ENCODE assay signal across 8 cellular contexts in genomic region chr14:21072102-21072501, GRCh38. TPM values are rescaled to one million over a fixed set of nuclear protein-coding genes. Genes with fewer than 3 reads are reported as not detected.
DNase-seq lines count a peak whose midpoint lies in the region; ATAC-seq and TF ChIP-seq lines count a peak whose summit lies in the region.

No MANE protein-coding gene starts in this region.

- peaks cover 48% of the 10 kb centered on the region for H3K79me2 ChIP-seq in smooth muscle cell (ENCODE audit: low read depth)

- intact Hi-C loops in A673 (cut with micrococcal nuclease; ENCODE audit: unreplicated experiment) = no loop called here
- intact Hi-C loops in right cardiac atrium (cut with DNase I) = no loop called here

- CTCF ChIA-PET in A673 (lab: Charles Lee) = interaction anchor here (0.8 to 2.5 kb wide), 8 partner anchors 15 to 57 kb away, joined by 3 to 29 read pairs (median 15); no protein-coding TSS in a partner anchor

- TSS peak; percentile 59 for BruUV-seq in A673 (replicated peaks; lab: Mats Ljungman, UMichigan)

- peak overlapping the region; percentile 90 for H3K27ac ChIP-seq in A673 (ENCODE audit: low read depth, low read length, poor library complexity, severe bottlenecking)
- peak overlapping the region; percentile 90 for H3K27ac ChIP-seq in HUES64 (ENCODE audit: low read depth, low read length)
- peak overlapping the region; percentile 51 for H3K27ac ChIP-seq in right cardiac atrium (ENCODE audit: low read length)
- peak overlapping the region; percentile 93 for H3K27ac ChIP-seq in smooth muscle cell (ENCODE audit: low read depth)

- H3K9me3 ChIP-seq in A673 (ENCODE audit: low read depth, low read length, poor library complexity, severe bottlenecking) = no peaks in the 10 kb centered on the region
- H3K9me3 ChIP-seq in HUES64 (ENCODE audit: insufficient read depth, low read depth, low read length) = no peaks in the 10 kb centered on the region
- H3K9me3 ChIP-seq in adipocyte (ENCODE audit: control insufficient read depth, low read length) = no peaks in the 10 kb centered on the region
- no peaks in the 10 kb centered on the region for H3K9me3 ChIP-seq in right cardiac atrium (ENCODE audit: control insufficient read depth, low read length)
- H3K9me3 ChIP-seq in smooth muscle cell (replicated peaks; ENCODE audit: low read depth) = no peaks in the 10 kb centered on the region

- peak; percentile 74 for DNase-seq in A673 (ENCODE audit: low spot score)
- peak; percentile 88 for DNase-seq in adipocyte (ENCODE audit: low read depth)
- peak in 1 of 3 donors; percentile 50 for DNase-seq in right cardiac atrium
- DNase-seq in smooth muscle cell (lab: John Stamatoyannopoulos, UW; ENCODE audit: unreplicated experiment) = no peak
- no peak for DNase-seq in NCI-H524 (lab: John Stamatoyannopoulos, UW)

- H3K27me3 ChIP-seq in A673 (replicated peaks; ENCODE audit: insufficient read depth, low read depth, low read length, poor library complexity) (no peaks in the 10 kb centered on the region), HUES64 (ENCODE audit: insufficient read depth, low read length) (peaks cover 16% of the 10 kb centered on the region), adipocyte (replicated peaks; ENCODE audit: control insufficient read depth, insufficient read depth, low read length) (no peaks in the 10 kb centered on the region), right cardiac atrium (ENCODE audit: control insufficient read depth, insufficient read depth) (no peaks in the 10 kb centered on the region), smooth muscle cell (ENCODE audit: low read depth) (no peaks in the 10 kb centered on the region)

- H2AFZ ChIP-seq in smooth muscle cell (ENCODE audit: low read depth) = no peak overlapping the region

- H3K9ac ChIP-seq in HUES64 (ENCODE audit: low read depth, low read length) (peak overlapping the region; percentile 37; the same call in 1 of the 2 replicates), adipocyte (ENCODE audit: low read length) (peak overlapping the region; percentile 98), smooth muscle cell (ENCODE audit: low read depth) (peak overlapping the region; percentile 91)

- POLR2A ChIA-PET in A673 (lab: Charles Lee; ENCODE audit: low non-redundant PET) = interaction anchor here (0.5 to 1.6 kb wide), 5 partner anchors 18 to 312 kb away, joined by 5 to 15 read pairs (median 8); no protein-coding TSS in a partner anchor

- H3F3A ChIP-seq in smooth muscle cell (ENCODE audit: low read depth) = peaks cover 26% of the 10 kb centered on the region

- peaks cover 41% of the 10 kb centered on the region for H3K36me3 ChIP-seq in A673 (ENCODE audit: insufficient read depth, low read length, poor library complexity, severe bottlenecking)
- peaks cover 48% of the 10 kb centered on the region for H3K36me3 ChIP-seq in HUES64 (ENCODE audit: insufficient read depth, low read length)
- peaks cover 44% of the 10 kb centered on the region for H3K36me3 ChIP-seq in adipocyte (ENCODE audit: control insufficient read depth, insufficient read depth, low read length, severe bottlenecking)
- peaks cover 10% of the 10 kb centered on the region for H3K36me3 ChIP-seq in smooth muscle cell (ENCODE audit: low read depth)

- H3K4me1 ChIP-seq in A673 (ENCODE audit: insufficient read depth, low read length, poor library complexity, severe bottlenecking) (peaks cover 27% of the 10 kb centered on the region), HUES64 (ENCODE audit: insufficient read depth, low read length) (peaks cover 14% of the 10 kb centered on the region), adipocyte (ENCODE audit: control insufficient read depth, insufficient read depth, low read length) (peaks cover 32% of the 10 kb centered on the region), right cardiac atrium (ENCODE audit: control insufficient read depth, insufficient read depth, low read length) (peaks cover 3% of the 10 kb centered on the region), smooth muscle cell (ENCODE audit: low read depth) (peaks cover 25% of the 10 kb centered on the region)

- peak overlapping the region; percentile 99 for H3K4me2 ChIP-seq in smooth muscle cell

- peaks cover 38% of the 10 kb centered on the region for H4K20me1 ChIP-seq in smooth muscle cell (ENCODE audit: low read depth)

- no peak for TF ChIP-seq CTCF in A673 (conservative IDR thresholded peaks at IDR 0.05; ENCODE audit: low read depth, low read length)
- no peak for TF ChIP-seq CTCF in smooth muscle cell (IDR thresholded peaks at IDR 0.05; ENCODE audit: borderline replicate concordance, insufficient read depth, poor library complexity, severe bottlenecking)

- H3K4me3 ChIP-seq in A673 (ENCODE audit: low read depth, low read length, poor library complexity, severe bottlenecking) (peak overlapping the region; percentile 98), HUES64 (ENCODE audit: low read length) (peak overlapping the region; percentile 80), adipocyte (ENCODE audit: low read length) (peak overlapping the region; percentile 87), right cardiac atrium (ENCODE audit: low read length) (peak overlapping the region; percentile 70), smooth muscle cell (peak overlapping the region; percentile 88)

- WGBS in HUES64 = 27% methylated on average over 4 of the region's 4 CpGs
- 25% methylated on average over 4 of the region's 4 CpGs for WGBS in right cardiac atrium
- WGBS in smooth muscle cell (ENCODE audit: low lambda C conversion rate) = 6% methylated on average over 4 of the region's 4 CpGs

- ATAC-seq in right cardiac atrium (peak; percentile 7 to 43), HG02623 (IDR thresholded peaks at IDR 0.05; ENCODE audit: unreplicated experiment) (no peak), GM21786 (IDR thresholded peaks at IDR 0.05; ENCODE audit: unreplicated experiment) (no peak)

RNA-seq across cellular contexts. Expression of gene ARHGEF40, which starts 2.0 kb away (rescaled TPM):
- total RNA-seq in A673 (2021) = 89.6 and 94.1 TPM in 2 replicates
- 43.1 TPM for polyA plus RNA-seq in HUES64 (2013, experiment 1 of 2)
- polyA plus RNA-seq in HUES64 (2013, experiment 2 of 2) = 44.1 TPM
- total RNA-seq in right cardiac atrium = 10 to 100 TPM; 19.8 to 25.8 (median 21.0) TPM
- 15.1 TPM for polyA plus RNA-seq in right cardiac atrium
- 53.1 and 74.4 TPM in 2 replicates for total RNA-seq in smooth muscle cell
- 67.8 and 73.5 TPM in 2 replicates for polyA plus RNA-seq in smooth muscle cell

RNA-seq across cellular contexts. Expression of gene RNASE8, which starts 14.5 kb away (rescaled TPM):
- total RNA-seq in A673 (2021) = not detected in 2 replicates
- polyA plus RNA-seq in HUES64 (2013, experiment 1 of 2) = not detected
- polyA plus RNA-seq in HUES64 (2013, experiment 2 of 2) = not detected
- not detected for total RNA-seq in right cardiac atrium
- polyA plus RNA-seq in right cardiac atrium = not detected
- not detected in 2 replicates for total RNA-seq in smooth muscle cell
- polyA plus RNA-seq in smooth muscle cell = not detected in 2 replicates

RNA-seq across cellular contexts. Expression of gene ZNF219, which starts 26.4 kb away (rescaled TPM):
- total RNA-seq in A673 (2021) (78.0 and 84.6 TPM in 2 replicates), right cardiac atrium (10 to 100 TPM; 49.1 to 62.4 (median 56.1) TPM), smooth muscle cell (10.0 and 15.2 TPM in 2 replicates)
- 83.6 TPM for polyA plus RNA-seq in HUES64 (2013, experiment 1 of 2)
- 87.7 TPM for polyA plus RNA-seq in HUES64 (2013, experiment 2 of 2)
- polyA plus RNA-seq in right cardiac atrium (68.6 TPM), smooth muscle cell (8.8 and 12.6 TPM in 2 replicates)

RNA-seq across cellular contexts. Expression of gene TMEM253, which starts 28.8 kb away (rescaled TPM):
- 0.48 and 0.49 TPM in 2 replicates for total RNA-seq in A673 (2021)
- 1.5 TPM for polyA plus RNA-seq in HUES64 (2013, experiment 1 of 2)
- 0.63 TPM for polyA plus RNA-seq in HUES64 (2013, experiment 2 of 2)
- under 1 TPM; 0.28 to 0.63 (median 0.29) TPM for total RNA-seq in right cardiac atrium
- 0.57 TPM for polyA plus RNA-seq in right cardiac atrium
- total RNA-seq in smooth muscle cell = 1.0 TPM in 1 of 2 replicates, not detected in the other
- polyA plus RNA-seq in smooth muscle cell = 0.41 TPM in 1 of 2 replicates, not detected in the other

RNA-seq across cellular contexts. Expression of gene RNASE7, which starts 29.9 kb away (rescaled TPM):
- not detected in 2 replicates for total RNA-seq in A673 (2021)
- polyA plus RNA-seq in HUES64 (2013, experiment 1 of 2) = not detected
- not detected for polyA plus RNA-seq in HUES64 (2013, experiment 2 of 2)
- total RNA-seq in right cardiac atrium = not detected
- polyA plus RNA-seq in right cardiac atrium = not detected
- 1.4 and 4.1 TPM in 2 replicates for total RNA-seq in smooth muscle cell
- 0.66 and 0.93 TPM in 2 replicates for polyA plus RNA-seq in smooth muscle cell

Comparison
In these comparisons a context has a peak if more than half of its experiments do, and no peak if none do; other contexts are left out.
1. DNase-seq: peak in A673 (single experiment) and adipocyte (single experiment); none in smooth muscle cell (single experiment) and NCI-H524 (0 of 2).
2. H3K9ac ChIP-seq: peak in every context shown above with its lines; median percentile 98 in adipocyte; 91 in smooth muscle cell; 37 in HUES64.
3. ATAC-seq: peak in right cardiac atrium (2 of 2); none in HG02623 (single experiment) and GM21786 (single experiment).
4. Peak in every context shown above with its lines, with median percentiles within 50 percentile points of each other: H3K27ac ChIP-seq and H3K4me3 ChIP-seq.